In genomic region chr2:64327510-64328414, GRCh38 we compare ENCODE assay signal across 8 cellular contexts.
DNase-seq lines count a peak whose midpoint lies in the region; ATAC-seq and TF ChIP-seq lines count a peak whose summit lies in the region.

No MANE protein-coding gene starts in this region.

- intact Hi-C loops in cardiac septum (cut with DNase I), result loop anchor here (1.0 to 5.0 kb wide), 4 partner anchors 77 to 277 kb away; partner anchors contain the start of gene PELI1

- peak; percentile 27 for ATAC-seq in GM18868 (IDR thresholded peaks at IDR 0.05; ENCODE audit: unreplicated experiment)
- no peak for ATAC-seq in activated naive CD4-positive, alpha-beta T cell treated with anti-CD3 and anti-CD28 coated beads, Interleukin-2, amount 50 U/mL, for 72 hours
- ATAC-seq in GM19463 (IDR thresholded peaks at IDR 0.05; ENCODE audit: unreplicated experiment), result no peak
- no peak for ATAC-seq in GM21576 (IDR thresholded peaks at IDR 0.05; ENCODE audit: unreplicated experiment)

- H3K9me3 Mint-ChIP-seq in activated naive CD4-positive, alpha-beta T cell treated with anti-CD3 and anti-CD28 coated beads, Interleukin-2, amount 50 U/mL, for 72 hours, result no peaks in the 10 kb centered on the region

- H3K36me3 Mint-ChIP-seq in activated naive CD4-positive, alpha-beta T cell treated with anti-CD3 and anti-CD28 coated beads, Interleukin-2, amount 50 U/mL, for 72 hours, result no peaks in the 10 kb centered on the region

- no peak for DNase-seq in AG09309 (ENCODE audit: low read depth)
- DNase-seq in RPMI7951 (ENCODE audit: low read depth), result peak; percentile 42
- DNase-seq in activated naive CD4-positive, alpha-beta T cell treated with anti-CD3 and anti-CD28 coated beads, Interleukin-2, amount 50 U/mL, for 72 hours (ENCODE audit: low spot score in 2 of 2), result peak; percentile 35 to 65
- peak; percentile 85 for DNase-seq in cardiac septum (ENCODE audit: low spot score)
- DNase-seq in renal cortical epithelial cell (ENCODE audit: low read depth), result peak; percentile 26

- TF ChIP-seq CTCF in AG09309 (IDR thresholded peaks at IDR 0.05; ENCODE audit: control insufficient read depth, insufficient read depth, low read depth, low read length, missing control alignments), result peak; percentile 15

- H3K27ac Mint-ChIP-seq in activated naive CD4-positive, alpha-beta T cell treated with anti-CD3 and anti-CD28 coated beads, Interleukin-2, amount 50 U/mL, for 72 hours, result peak overlapping the region; percentile 62 to 97

- no peak overlapping the region for H3K4me3 ChIP-seq in AG09309 (ENCODE audit: control insufficient read depth, low read depth, low read length)
